In the genomic region with DNA sequence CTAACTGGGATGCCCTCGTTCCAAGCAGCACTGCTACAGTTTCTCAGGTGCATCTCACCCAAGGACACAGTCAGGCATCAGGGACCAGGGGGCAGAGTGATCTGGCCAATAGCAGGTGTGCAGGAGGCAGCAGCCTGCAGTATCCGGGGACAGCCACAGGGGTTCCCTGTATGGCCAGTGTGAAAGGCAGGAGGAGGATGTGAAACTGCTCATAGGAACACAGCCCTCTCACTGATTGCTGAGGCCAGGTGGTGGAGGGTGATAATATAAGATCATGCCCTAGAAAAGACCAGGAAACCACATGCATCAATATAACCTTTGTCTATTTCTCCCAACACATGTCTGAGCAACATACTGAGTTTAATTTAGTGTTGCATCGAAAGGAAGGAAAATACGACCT, we compare ENCODE assay signal across 9 cellular contexts.
DNase-seq lines count a peak whose midpoint lies in the region; ATAC-seq and TF ChIP-seq lines count a peak whose summit lies in the region.
"Had no signal": no experiment of that assay in that cellular context is flagged by ENCODE, and none has a peak within 500 bp of the region (broad histone marks: within the 10 kb centered on the region; RNA-seq: fewer than 3 reads in every experiment).

No MANE protein-coding gene starts in this region.

- no peaks in the 10 kb centered on the region for H4K20me1 ChIP-seq in DND-41 (ENCODE audit: insufficient read depth, low read length)

- intact Hi-C loops in spleen (cut with DNase I; ENCODE audit: low total_unique reads) = no loop called here

- H3K79me2 ChIP-seq in DND-41 (ENCODE audit: insufficient read depth, low read length) = no peaks in the 10 kb centered on the region

- 39 to 55% (median 43%) methylated on average over 4 of the region's 4 CpGs for WGBS in spleen, 5 donors

- in situ Hi-C loops in SK-MEL-5 (cut with HindIII; ENCODE audit: low pct_unique_long_range_greater_than_20kb, low sequenced_read_pairs) = no loop called here

- no peak overlapping the region for H3K4me3 ChIP-seq in DND-41 (ENCODE audit: low read depth in 1 of 2, low read length in 2 of 2)
- H3K4me3 ChIP-seq in spleen = no peak overlapping the region
- H3K4me3 ChIP-seq: cardiac muscle cell had no signal

- H3K9me3 ChIP-seq in DND-41 (ENCODE audit: insufficient read depth, low read length, severe bottlenecking) (no peaks in the 10 kb centered on the region), spleen (no peaks in the 10 kb centered on the region)

- ATAC-seq in DND-41 (ENCODE audit: insufficient read depth, low read depth) (peak; percentile 58; the same call in 2 of the 3 replicates), GM19397 (IDR thresholded peaks at IDR 0.05; ENCODE audit: unreplicated experiment) (peak; percentile 100), HG03159 (IDR thresholded peaks at IDR 0.05; ENCODE audit: unreplicated experiment) (peak; percentile 100), omental fat pad (ENCODE audit: low FRiP score) (no peak)

- no peak overlapping the region for H3K9ac ChIP-seq in DND-41 (ENCODE audit: low read depth, low read length)

- TF ChIP-seq POLR2A in spleen (IDR thresholded peaks at IDR 0.05) = no peak

- H3K4me1 ChIP-seq in DND-41 (ENCODE audit: insufficient read depth, low read length) (no peaks in the 10 kb centered on the region), spleen (peaks cover 0 to 10% (median 2%) of the 10 kb centered on the region in 6 donors)

- TF ChIP-seq CTCF in DND-41 (IDR thresholded peaks at IDR 0.05; ENCODE audit: borderline replicate concordance, extremely low read depth, low read length, poor library complexity, severe bottlenecking) (peak; percentile 19), spleen (IDR thresholded peaks at IDR 0.05 in 8 of 11, conservative IDR thresholded peaks at IDR 0.05 in 3 of 11) (peak; percentile 11 to 63 (median 49)), omental fat pad (IDR thresholded peaks at IDR 0.05) (no peak)

- H3K4me2 ChIP-seq in DND-41 (ENCODE audit: insufficient read depth, low read length) = no peak overlapping the region

- no peaks in the 10 kb centered on the region for H3K36me3 ChIP-seq in DND-41 (ENCODE audit: insufficient read depth, low read length)
- no peaks in the 10 kb centered on the region for H3K36me3 ChIP-seq in spleen
- H3K36me3 ChIP-seq: cardiac muscle cell had no signal

- no peak overlapping the region for H2AFZ ChIP-seq in DND-41 (ENCODE audit: low read depth, low read length)

- H3K27ac ChIP-seq in DND-41 (ENCODE audit: low read length) = no peak overlapping the region
- H3K27ac ChIP-seq in spleen = no peak overlapping the region
- H3K27ac ChIP-seq: cardiac muscle cell had no signal

- H3K27me3 ChIP-seq in DND-41 (ENCODE audit: insufficient read depth, low read length, poor library complexity) (no peaks in the 10 kb centered on the region), spleen (replicated peaks in 1 of 7) (no peaks in the 10 kb centered on the region)
- H3K27me3 ChIP-seq: cardiac muscle cell had no signal

- DNase-seq in DND-41 (peak; percentile 7), SK-MEL-5 (ENCODE audit: low read depth, low spot score) (peak; percentile 32), spleen (peak; percentile 82), H4 (ENCODE audit: low spot score) (no peak), NCI-H128 (lab: John Stamatoyannopoulos, UW; ENCODE audit: unreplicated experiment) (no peak), omental fat pad (ENCODE audit: low spot score) (no peak)

Comparison
In these comparisons a context has a peak if more than half of its experiments do, and no peak if none do; other contexts are left out.
1. DNase-seq: peak in DND-41 (single experiment), SK-MEL-5 (single experiment) and spleen (single experiment); none in H4 (single experiment), NCI-H128 (single experiment) and omental fat pad (single experiment).
2. CTCF ChIP-seq: peak in DND-41 (single experiment) and spleen (11 of 11); none in omental fat pad (0 of 3).